ENCODE assay signal across 8 cellular contexts in genomic region chr4:25312496-25313193, GRCh38. TPM values are rescaled to one million over a fixed set of nuclear protein-coding genes. Genes with fewer than 3 reads are reported as not detected.
A peak's percentile ranks its signal among the peaks of the same experiment; 100 is the strongest.
DNase-seq lines count a peak whose midpoint lies in the region; ATAC-seq and TF ChIP-seq lines count a peak whose summit lies in the region.

Gene ZCCHC4, plus strand, starts transcription at chr4:25312774. Its CDS starts 36 bp downstream, at chr4:25312810.

- peak; percentile 66 for DNase-seq in HFF-Myc (ENCODE audit: extremely low read depth, low read depth)
- DNase-seq in MV-4-11 (lab: John Stamatoyannopoulos, UW) = peak; percentile 82
- peak; percentile 91 for DNase-seq in SK-MEL-5 (ENCODE audit: low read depth, low spot score)
- peak; percentile 86 for DNase-seq in activated naive CD4-positive, alpha-beta T cell treated with Interleukin-2 at 50 U/mL for 16 hours
- peak; percentile 88 for DNase-seq in globus pallidus (ENCODE audit: low spot score)
- DNase-seq in omental fat pad (ENCODE audit: low spot score) = peak; percentile 50
- peak; percentile 96 for DNase-seq in testis

- TF ChIP-seq POLR2A in testis (IDR thresholded peaks at IDR 0.05) = no peak

- intact Hi-C loops in testis (cut with DNase I; ENCODE audit: low total_unique reads) = no loop called here

- H3K27ac ChIP-seq in testis = peak within 1 kb of the TSS; percentile 71 to 74

- ATAC-seq in omental fat pad (ENCODE audit: low FRiP score) = peak; percentile 99

- no peaks in the 10 kb centered on the region for H3K36me3 ChIP-seq in testis (ENCODE audit: low read depth, missing control alignments)

- TF ChIP-seq CTCF in HFF-Myc (IDR thresholded peaks at IDR 0.05; ENCODE audit: low read depth, low read length, missing control alignments) (peak; percentile 100), omental fat pad (IDR thresholded peaks at IDR 0.05) (peak in 2 of 3 donors; percentile 59 to 66), testis (IDR thresholded peaks at IDR 0.05) (peak; percentile 96 to 99 (median 98))

- H3K4me3 ChIP-seq in GM08714 (ENCODE audit: low read length) (peak within 1 kb of the TSS; percentile 94), HFF-Myc (replicated peaks; ENCODE audit: low read depth, low read length) (peak within 1 kb of the TSS; percentile 97), testis (peak within 1 kb of the TSS; percentile 68 to 80)

- no peaks in the 10 kb centered on the region for H3K27me3 ChIP-seq in testis

- H3K9me3 ChIP-seq in testis = no peaks in the 10 kb centered on the region

- WGBS in testis, 2 donors = 0 to 1% methylated on average over 24 to 35 of the region's 40 CpGs

- peaks cover 19% of the 10 kb centered on the region for H3K4me1 ChIP-seq in testis

- in situ Hi-C loops in SK-MEL-5 (cut with HindIII; ENCODE audit: low pct_unique_long_range_greater_than_20kb, low sequenced_read_pairs) = no loop called here

RNA-seq across cellular contexts. Expression of gene ZCCHC4, which starts in this region (rescaled TPM):
- total RNA-seq in SK-MEL-5 (2014; rRNA removed; shearing (Covaris generic)) = 8.9 and 9.3 TPM in 2 replicates
- 8.1 and 8.4 TPM in 2 replicates for polyA plus RNA-seq in SK-MEL-5 (2015; cell fraction: cytosol; rRNA removed)
- polyA plus RNA-seq in SK-MEL-5 (2015; cell fraction: nucleus; rRNA removed) = 15.8 and 16.1 TPM in 2 replicates
- 10 to 100 TPM in 2 of 4 donors, 1 to 10 TPM in 2; 9.1 to 13.1 (median 11.1) TPM for total RNA-seq in omental fat pad
- 10 to 100 TPM; 27.3 to 27.5 TPM for total RNA-seq in testis
- polyA plus RNA-seq in testis (ENCODE audit: insufficient read depth, low read depth, low replicate concordance) = 10.3 TPM

Comparison
In these comparisons a context has a peak if more than half of its experiments do, and no peak if none do; other contexts are left out.
1. Peak in every context shown above with its lines: DNase-seq, ATAC-seq, H3K4me3 ChIP-seq and H3K27ac ChIP-seq.